28 cellular contexts compared by ENCODE assay signal in genomic region chr2:65485839-65486238, GRCh38.
"Had no signal": no experiment of that assay in that cellular context is flagged by ENCODE, and none has a peak within 500 bp of the region (broad histone marks: within the 10 kb centered on the region; RNA-seq: fewer than 3 reads in every experiment).

No MANE protein-coding gene starts in this region.

- H3K27me3 ChIP-seq: stomach, suprapubic skin, testis, thyroid gland, tibial artery, tibial nerve, transverse colon, upper lobe of left lung, upper lobe of right lung, uterus, vagina had no signal

- H3K9me3 Mint-ChIP-seq: type B pancreatic cell had no signal

- H3K27me3 Mint-ChIP-seq: type B pancreatic cell had no signal

- DNase-seq: stimulated activated CD4-positive, alpha-beta T cell treated with anti-CD3 and anti-CD28 coated beads, Interleukin-2, amount 100 ng/mL, for 48 hours; stimulated activated CD4-positive, alpha-beta T cell treated with anti-CD3 and anti-CD28 coated beads, Interleukin-4, amount 100 ng/mL, for 1 hour; stimulated activated CD4-positive, alpha-beta T cell treated with anti-CD3 and anti-CD28 coated beads, Interleukin-4, amount 100 ng/mL, for 24 hours; stimulated activated CD4-positive, alpha-beta T cell treated with anti-CD3 and anti-CD28 coated beads, Interleukin-4, amount 100 ng/mL, for 4 hours; stimulated activated CD8-positive, alpha-beta memory T cell treated with anti-CD3 and anti-CD28 coated beads, Interleukin-4, amount 100 ng/mL, for 48 hours; stimulated activated naive B cell treated with anti-CD40 and anti-IgM and Interleukin-4, amounts not matched to agents 10 μg/mL and 1 μg/mL and 100 μg/mL, for 72 hours; stimulated activated naive CD4-positive, alpha-beta T cell; stimulated activated naive CD4-positive, alpha-beta T cell treated with Interleukin-2 at 50 U/mL for 16 hours; stimulated activated naive CD8-positive, alpha-beta T cell treated with anti-CD3 and anti-CD28 coated beads, Interleukin-15, amount 100 ng/mL, for 72 hours; stimulated activated naive CD8-positive, alpha-beta T cell treated with anti-CD3 and anti-CD28 coated beads, Interleukin-15, Interleukin-2, amounts not matched to agents 100 U/mL and 50 U/mL, for 24 hours; stomach; substantia nigra; testis; thyroid gland; tibial artery; transverse colon; upper lobe of left lung; upper lobe of right lung; uterus had no signal

- H3K27ac Mint-ChIP-seq: stimulated activated effector memory CD8-positive, alpha-beta T cell treated with anti-CD3 and anti-CD28 coated beads, Interleukin-12 subunit alpha, Interleukin-12 subunit beta, amount 100 ng/mL, for 72 hours; stimulated activated memory B cell treated with anti-CD40 and anti-IgM and Interleukin-4, amounts not matched to agents 10 μg/mL and 1 μg/mL and 100 μg/mL, for 72 hours; stimulated activated naive B cell treated with anti-CD40 and anti-IgM and Interleukin-4, amounts not matched to agents 10 μg/mL and 1 μg/mL and 100 μg/mL, for 72 hours; stimulated activated naive CD8-positive, alpha-beta T cell treated with anti-CD3 and anti-CD28 coated beads, Interleukin-15, amount 100 ng/mL, for 72 hours; stimulated activated naive CD8-positive, alpha-beta T cell treated with anti-CD3 and anti-CD28 coated beads, Interleukin-15, Interleukin-2, amounts not matched to agents 100 ng/mL and 50 ng/mL, for 24 hours; type B pancreatic cell had no signal

- H3K9me3 ChIP-seq: suprapubic skin, testis, thoracic aorta, thyroid gland, tibial artery, tibial nerve, transverse colon, upper lobe of right lung, uterus, vagina had no signal

- H3K36me3 Mint-ChIP-seq: stimulated activated effector memory CD8-positive, alpha-beta T cell treated with anti-CD3 and anti-CD28 coated beads, Interleukin-12 subunit alpha, Interleukin-12 subunit beta, amount 100 ng/mL, for 72 hours; type B pancreatic cell had no signal

- H3K4me1 Mint-ChIP-seq: stimulated activated effector memory CD8-positive, alpha-beta T cell treated with anti-CD3 and anti-CD28 coated beads, Interleukin-12 subunit alpha, Interleukin-12 subunit beta, amount 100 ng/mL, for 72 hours; stimulated activated memory B cell treated with anti-CD40 and anti-IgM and Interleukin-4, amounts not matched to agents 10 μg/mL and 1 μg/mL and 100 μg/mL, for 72 hours; stimulated activated naive B cell treated with anti-CD40 and anti-IgM and Interleukin-4, amounts not matched to agents 10 μg/mL and 1 μg/mL and 100 μg/mL, for 72 hours; stimulated activated naive CD8-positive, alpha-beta T cell treated with anti-CD3 and anti-CD28 coated beads, Interleukin-15, amount 100 ng/mL, for 72 hours had no signal

- H3K4me3 ChIP-seq: stomach, suprapubic skin, testis, thoracic aorta, thyroid gland, tibial artery, tibial nerve, transverse colon, upper lobe of left lung, upper lobe of right lung, uterus, vagina had no signal

- H3K27ac ChIP-seq: stomach, suprapubic skin, testis, thoracic aorta, thyroid gland, tibial artery, tibial nerve, transverse colon, upper lobe of left lung, upper lobe of right lung, uterus, vagina had no signal

- H3K36me3 ChIP-seq: stomach, suprapubic skin, thoracic aorta, thyroid gland, tibial artery, tibial nerve, transverse colon, upper lobe of left lung, upper lobe of right lung, uterus, vagina had no signal

- FAIRE-seq: urothelium cell line had no signal

- H3K4me1 ChIP-seq: stomach, suprapubic skin, testis, thyroid gland, tibial artery, tibial nerve, upper lobe of right lung, uterus, vagina had no signal

- H3K4me3 Mint-ChIP-seq: stimulated activated effector memory CD8-positive, alpha-beta T cell treated with anti-CD3 and anti-CD28 coated beads, Interleukin-12 subunit alpha, Interleukin-12 subunit beta, amount 100 ng/mL, for 72 hours; stimulated activated memory B cell treated with anti-CD40 and anti-IgM and Interleukin-4, amounts not matched to agents 10 μg/mL and 1 μg/mL and 100 μg/mL, for 72 hours; stimulated activated naive B cell treated with anti-CD40 and anti-IgM and Interleukin-4, amounts not matched to agents 10 μg/mL and 1 μg/mL and 100 μg/mL, for 72 hours; stimulated activated naive CD8-positive, alpha-beta T cell treated with anti-CD3 and anti-CD28 coated beads, Interleukin-15, amount 100 ng/mL, for 72 hours; stimulated activated naive CD8-positive, alpha-beta T cell treated with anti-CD3 and anti-CD28 coated beads, Interleukin-15, Interleukin-2, amounts not matched to agents 100 ng/mL and 50 ng/mL, for 24 hours; type B pancreatic cell had no signal

- ATAC-seq: stimulated activated effector memory CD8-positive, alpha-beta T cell treated with anti-CD3 and anti-CD28 coated beads, Interleukin-12 subunit alpha, Interleukin-12 subunit beta, amount 100 ng/mL, for 72 hours; stimulated activated memory B cell treated with anti-CD40 and anti-IgM and Interleukin-4, amounts not matched to agents 10 μg/mL and 1 μg/mL and 100 μg/mL, for 72 hours; stimulated activated naive B cell treated with anti-CD40 and anti-IgM and Interleukin-4, amounts not matched to agents 10 μg/mL and 1 μg/mL and 100 μg/mL, for 72 hours; stimulated activated naive CD8-positive, alpha-beta T cell treated with anti-CD3 and anti-CD28 coated beads, Interleukin-15, amount 100 ng/mL, for 72 hours; stimulated activated naive CD8-positive, alpha-beta T cell treated with anti-CD3 and anti-CD28 coated beads, Interleukin-15, Interleukin-2, amounts not matched to agents 100 U/mL and 50 U/mL, for 24 hours had no signal
